Comparison of ENCODE assay signal across 25 cellular contexts in genomic region chr10:28058746-28059145, GRCh38. TPM values are rescaled to one million over a fixed set of nuclear protein-coding genes. Genes with fewer than 3 reads are reported as not detected.
"Had no signal": no experiment of that assay in that cellular context is flagged by ENCODE, and none has a peak within 500 bp of the region (broad histone marks: within the 10 kb centered on the region; RNA-seq: fewer than 3 reads in every experiment).

No MANE protein-coding gene starts in this region.

- ATAC-seq: activated CD8-positive, alpha-beta T cell treated with anti-CD3 and anti-CD28 coated beads for 36 hours; activated T-cell treated with anti-CD3 and anti-CD28 coated beads, Interleukin-2, amount 50 U/mL, for 4 hours; activated T-helper 17 cell treated with anti-CD3 and anti-CD28 coated beads, Interleukin-2, amount 50 U/mL, for 72 hours; esophagus mucosa; foreskin keratinocyte; gastrocnemius medialis; heart left ventricle had no signal

- H3K4me3 ChIP-seq: coronary artery, dorsolateral prefrontal cortex, gastrocnemius medialis, heart left ventricle had no signal

- H3K4me1 ChIP-seq: foreskin keratinocyte, gastrocnemius medialis had no signal

- H3K9me3 ChIP-seq: gastrocnemius medialis, heart left ventricle had no signal

- H3K27me3 ChIP-seq: brain microvascular endothelial cell, dorsolateral prefrontal cortex, foreskin keratinocyte, gastrocnemius medialis, heart left ventricle had no signal

- H3K36me3 ChIP-seq: brain microvascular endothelial cell had no signal

- H3K27ac ChIP-seq: brain microvascular endothelial cell, coronary artery, dorsolateral prefrontal cortex, foreskin keratinocyte, gastrocnemius medialis, heart left ventricle had no signal

- DNase-seq: activated CD4-positive, alpha-beta T cell treated with anti-CD3 and anti-CD28 coated beads for 48 hours; activated CD4-positive, alpha-beta T cell treated with anti-CD3 and anti-CD28 coated beads, Interleukin-2, amount 50 U/mL, for 1 hour; activated CD4-positive, alpha-beta T cell treated with anti-CD3 and anti-CD28 coated beads, Interleukin-2, amount 50 U/mL, for 48 hours; activated CD8-positive, alpha-beta memory T cell treated with anti-CD3 and anti-CD28 coated beads for 24 hours; activated CD8-positive, alpha-beta T cell treated with anti-CD3 and anti-CD28 coated beads for 36 hours; activated effector memory CD4-positive, alpha-beta T cell treated with Interleukin-2 at 50 U/mL for 16 hours; activated gamma-delta T cell treated with Interleukin-2 at 50 U/mL for 16 hours; activated naive CD4-positive, alpha-beta T cell treated with anti-CD3 and anti-CD28 coated beads, Interleukin-2, amount 50 U/mL, for 16 hours; activated naive CD4-positive, alpha-beta T cell treated with Interleukin-2 at 50 U/mL for 16 hours; activated T-cell treated with anti-CD3 and anti-CD28 coated beads, Interleukin-2, amount 50 U/mL, for 4 hours; amniotic stem cell; anterior cingulate cortex; brain microvascular endothelial cell; dorsolateral prefrontal cortex; effector memory CD4-positive, alpha-beta T cell; endodermal cell; foreskin keratinocyte; gastrocnemius medialis; glutamatergic neuron; heart left ventricle; T-helper 2 cell had no signal

RNA-seq across cellular contexts. Expression of gene ODAD2, which starts 59.9 kb away (rescaled TPM):
- total RNA-seq: bronchial epithelial cell, gastrocnemius medialis had no signal
- polyA plus RNA-seq: heart left ventricle had no signal
